ENCODE assay signal across 8 cellular contexts in the genomic region with DNA sequence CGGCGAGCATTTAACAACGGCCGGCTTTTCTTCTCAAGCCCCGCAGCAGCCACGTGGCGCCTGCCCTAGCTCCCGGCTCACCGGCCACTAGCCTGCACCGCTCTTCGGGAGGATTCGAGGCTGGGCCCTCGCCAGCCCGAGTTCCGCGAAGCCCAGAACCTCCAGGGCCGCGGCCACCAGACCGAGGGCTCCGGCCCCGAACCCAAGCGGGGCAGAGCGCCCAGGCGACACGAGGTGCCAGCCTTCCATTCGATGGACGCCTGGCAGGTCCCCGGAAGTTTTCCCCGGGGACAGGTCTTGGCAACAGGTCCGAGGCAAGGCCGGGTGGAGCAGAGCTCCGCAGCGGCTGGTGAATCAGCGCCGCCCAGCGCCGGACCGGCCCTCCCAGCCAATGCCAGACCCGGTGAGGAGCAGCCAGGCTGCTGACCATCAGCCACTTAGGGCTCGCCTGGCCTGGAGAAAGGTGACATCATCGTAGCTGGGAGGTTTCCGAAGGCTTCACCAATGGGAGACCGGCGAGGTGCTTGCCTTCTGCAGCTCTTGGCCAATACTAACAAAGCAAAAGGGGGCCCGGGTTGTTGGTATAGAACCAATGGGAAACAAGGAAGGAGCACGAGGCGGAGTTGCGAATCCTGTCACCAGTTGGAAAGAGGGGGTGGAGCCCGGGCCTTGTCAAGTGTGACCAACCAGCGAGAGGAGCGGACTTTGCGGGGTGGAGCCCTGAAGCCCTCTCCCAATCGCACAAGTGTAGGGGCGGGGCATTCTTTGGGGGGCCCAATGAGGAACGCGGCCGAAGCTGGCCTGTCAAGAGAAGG. TPM values are rescaled to one million over a fixed set of nuclear protein-coding genes. Genes with fewer than 3 reads are reported as not detected.
DNase-seq lines count a peak whose midpoint lies in the region; ATAC-seq and TF ChIP-seq lines count a peak whose summit lies in the region.

No MANE protein-coding gene starts in this region.

- H3K9me3 ChIP-seq in ovary = no peaks in the 10 kb centered on the region
- H3K9me3 ChIP-seq in tibial artery = no peaks in the 10 kb centered on the region

- peak; percentile 100 for DNase-seq in GM12864 (ENCODE audit: low read depth)
- DNase-seq in NCI-H1105 (lab: John Stamatoyannopoulos, UW) = peak; percentile 100
- peak; percentile 100 for DNase-seq in SKM-1 treated with dmso at 0.1 percent for 144 hours (lab: John Stamatoyannopoulos, UW; ENCODE audit: unreplicated experiment)
- DNase-seq in activated naive CD8-positive, alpha-beta T cell treated with anti-CD3 and anti-CD28 coated beads, Interleukin-2, amount 50 U/mL, for 16 hours (ENCODE audit: low read depth, low spot score) = peak; percentile 100
- peak; percentile 100 for DNase-seq in Right ventricle myocardium inferior (ENCODE audit: missing footprints)
- DNase-seq in ovary = peak; percentile 99 to 100 (median 100)
- DNase-seq in tibial artery = peak; percentile 100

- no peak for TF ChIP-seq EP300 in ovary (IDR thresholded peaks at IDR 0.05)

- H3K27ac ChIP-seq in ovary (peak overlapping the region; percentile 92 to 98), tibial artery (peak overlapping the region; percentile 90 to 95)

- intact Hi-C loops in Right ventricle myocardium inferior (cut with DNase I) = loop anchor here (1.0 to 5.0 kb wide), 5 partner anchors 172 to 388 kb away; a partner anchor contains a TSS
- intact Hi-C loops in ovary (cut with DNase I) = loop anchor here (2.0 to 10.0 kb wide), 10 partner anchors 153 to 390 kb away; a partner anchor contains a TSS
- intact Hi-C loops in tibial artery (cut with DNase I; ENCODE audit: low total_unique reads) = loop anchor here (2.0 to 10.0 kb wide), 4 partner anchors 156 to 388 kb away; a partner anchor contains a TSS

- H3K36me3 ChIP-seq in ovary (no peaks in the 10 kb centered on the region), tibial artery (peaks cover 2 to 21% (median 11%) of the 10 kb centered on the region in 3 donors)

- H3K4me1 ChIP-seq in ovary (ENCODE audit: insufficient read depth) (peaks cover 2% of the 10 kb centered on the region), tibial artery (peaks cover 0 to 36% (median 21%) of the 10 kb centered on the region in 4 donors)

- peak; percentile 93 for TF ChIP-seq POLR2A in ovary (IDR thresholded peaks at IDR 0.05)

- H3K4me3 ChIP-seq in GM12864 (ENCODE audit: low read depth, low read length) (peak overlapping the region; percentile 73), ovary (peak overlapping the region; percentile 81), tibial artery (peak overlapping the region; percentile 84 to 95)

- 0% methylated on average over 49 to 57 of the region's 57 CpGs for WGBS in ovary, 3 donors

- H3K27me3 ChIP-seq in ovary (no peaks in the 10 kb centered on the region), tibial artery (no peaks in the 10 kb centered on the region)

- ATAC-seq in HG02623 (IDR thresholded peaks at IDR 0.05; ENCODE audit: unreplicated experiment) = peak; percentile 80
- peak; percentile 96 for ATAC-seq in Right ventricle myocardium inferior

- TF ChIP-seq CTCF in GM12864 (IDR thresholded peaks at IDR 0.05; ENCODE audit: low read depth, low read length, missing control alignments) = no peak
- peak; percentile 12 to 58 (median 40) for TF ChIP-seq CTCF in ovary (IDR thresholded peaks at IDR 0.05)
- TF ChIP-seq CTCF in tibial artery (IDR thresholded peaks at IDR 0.05) = peak in 1 of 2 experiments; percentile 6

RNA-seq across cellular contexts. Expression of a gene that starts 0.5 kb away (rescaled TPM):
- total RNA-seq in Right ventricle myocardium inferior (4.6 TPM), ovary (10 to 100 TPM in 4 of 7 donors, 1 to 10 TPM in 3; 5.6 to 13.7 (median 10.1) TPM)
- polyA plus RNA-seq in ovary = 1 to 10 TPM; 3.4 to 6.3 TPM

RNA-seq across cellular contexts. Expression of a gene that starts 20.7 kb away (rescaled TPM):
- total RNA-seq in Right ventricle myocardium inferior (58.3 TPM), ovary (10 to 100 TPM; 31.6 to 69.0 (median 37.0) TPM)
- 10 to 100 TPM; 40.7 to 44.2 TPM for polyA plus RNA-seq in ovary

RNA-seq across cellular contexts. Expression of a gene that starts 47.0 kb away (rescaled TPM):
- total RNA-seq in Right ventricle myocardium inferior (0.81 TPM), ovary (1 to 10 TPM; 2.1 to 5.5 (median 4.4) TPM)
- 1 to 10 TPM; 1.1 to 4.5 TPM for polyA plus RNA-seq in ovary

Comparison
In these comparisons a context has a peak if more than half of its experiments do, and no peak if none do; other contexts are left out.
1. Peak in every context shown above with its lines: DNase-seq, ATAC-seq, H3K4me3 ChIP-seq and H3K27ac ChIP-seq.